11 cellular contexts compared by ENCODE assay signal in the genomic region with DNA sequence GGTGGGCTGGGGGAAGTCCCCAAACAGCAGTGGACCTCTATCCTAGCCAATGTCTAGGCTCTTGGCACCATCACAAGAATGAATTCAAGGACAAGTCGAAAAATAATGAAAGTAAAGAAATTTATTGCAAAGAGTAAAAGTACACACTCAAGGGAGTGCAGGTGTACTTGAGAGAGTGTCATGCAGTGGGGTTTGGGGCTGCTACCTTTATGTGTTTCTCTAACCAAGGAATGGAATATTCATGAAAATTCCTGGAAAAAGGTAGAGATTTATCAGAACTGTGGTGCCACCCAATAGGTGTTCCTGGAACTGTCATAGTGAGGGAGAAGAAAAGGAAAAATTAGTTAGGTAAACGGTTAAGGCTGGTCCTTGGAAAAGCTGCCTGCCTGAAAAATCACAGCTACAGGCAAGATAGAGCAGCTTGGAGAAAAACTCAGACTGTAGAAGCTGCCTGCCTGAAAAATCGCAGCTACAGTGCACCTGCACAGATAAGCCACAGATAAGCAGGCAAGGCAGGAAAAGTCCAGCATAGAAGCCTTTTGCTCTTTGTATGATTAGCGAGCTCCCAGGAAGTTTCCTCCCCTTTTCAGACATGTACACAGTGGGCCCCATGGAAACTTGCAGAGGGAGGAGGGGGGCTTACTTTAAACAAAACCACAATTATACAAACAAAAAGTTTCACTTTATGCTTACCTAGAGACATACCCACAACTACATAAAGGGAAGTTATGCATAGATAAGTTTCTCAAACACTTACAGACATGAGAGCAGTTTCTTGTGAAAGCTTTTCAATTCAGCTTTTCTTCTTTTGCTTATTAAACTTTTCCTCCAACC.
DNase-seq lines count a peak whose midpoint lies in the region; ATAC-seq, FAIRE-seq and TF ChIP-seq lines count a peak whose summit lies in the region.
"Had no signal": no experiment of that assay in that cellular context is flagged by ENCODE, and none has a peak within 500 bp of the region (broad histone marks: within the 10 kb centered on the region; RNA-seq: fewer than 3 reads in every experiment).

No MANE protein-coding gene starts in this region.

- H3K4me1 Mint-ChIP-seq in stimulated activated memory B cell treated with anti-CD40 and anti-IgM and Interleukin-4, amounts not matched to agents 10 μg/mL and 1 μg/mL and 100 μg/mL, for 72 hours = no peaks in the 10 kb centered on the region

- peaks cover 39% of the 10 kb centered on the region for H3K36me3 Mint-ChIP-seq in stimulated activated memory B cell treated with anti-CD40 and anti-IgM and Interleukin-4, amounts not matched to agents 10 μg/mL and 1 μg/mL and 100 μg/mL, for 72 hours

- H3K9me3 Mint-ChIP-seq in stimulated activated memory B cell treated with anti-CD40 and anti-IgM and Interleukin-4, amounts not matched to agents 10 μg/mL and 1 μg/mL and 100 μg/mL, for 72 hours = peaks cover 2% of the 10 kb centered on the region

- H3K27ac ChIP-seq in ovary = no peak overlapping the region
- H3K27ac ChIP-seq: suprapubic skin had no signal

- H3K9me3 ChIP-seq in ovary = no peaks in the 10 kb centered on the region
- H3K9me3 ChIP-seq: suprapubic skin had no signal

- H3K27me3 Mint-ChIP-seq in stimulated activated memory B cell treated with anti-CD40 and anti-IgM and Interleukin-4, amounts not matched to agents 10 μg/mL and 1 μg/mL and 100 μg/mL, for 72 hours = no peaks in the 10 kb centered on the region
- H3K27me3 Mint-ChIP-seq: naive thymus-derived CD4-positive, alpha-beta T cell had no signal

- no peak overlapping the region for H3K27ac Mint-ChIP-seq in stimulated activated memory B cell treated with anti-CD40 and anti-IgM and Interleukin-4, amounts not matched to agents 10 μg/mL and 1 μg/mL and 100 μg/mL, for 72 hours

- DNase-seq in MV-4-11 (lab: John Stamatoyannopoulos, UW) (peak; percentile 14), ovary (no peak), frontal cortex (ENCODE audit: low spot score in 2 of 2) (no peak), DMS 273 (lab: John Stamatoyannopoulos, UW; ENCODE audit: unreplicated experiment) (no peak)
- DNase-seq: stimulated activated CD4-positive, alpha-beta T cell treated with anti-CD3 and anti-CD28 coated beads, Interleukin-1b, Interleukin-23, amount 100 ng/mL, for 48 hours had no signal

- whole genome bisulfite sequencing in ovary, 3 donors = 45 to 56% (median 54%) methylated on average over 4 of the region's 4 CpGs

- no peak overlapping the region for H3K4me3 ChIP-seq in ovary
- H3K4me3 ChIP-seq: suprapubic skin had no signal

- intact Hi-C loops in ovary (cut with DNase I) = no loop called here

- no peak overlapping the region for H3K4me3 Mint-ChIP-seq in stimulated activated memory B cell treated with anti-CD40 and anti-IgM and Interleukin-4, amounts not matched to agents 10 μg/mL and 1 μg/mL and 100 μg/mL, for 72 hours

- H3K27me3 ChIP-seq in ovary = no peaks in the 10 kb centered on the region
- H3K27me3 ChIP-seq: suprapubic skin had no signal

- FAIRE-seq in frontal cortex (lab: Jason Lieb, UNC) = no peak

- no peak for TF ChIP-seq CTCF in ovary (IDR thresholded peaks at IDR 0.05)

- no peak for TF ChIP-seq EP300 in ovary (IDR thresholded peaks at IDR 0.05)

- no peaks in the 10 kb centered on the region for H3K4me1 ChIP-seq in ovary (ENCODE audit: insufficient read depth)
- H3K4me1 ChIP-seq: suprapubic skin had no signal

- TF ChIP-seq POLR2A in ovary (IDR thresholded peaks at IDR 0.05) = no peak

- no peaks in the 10 kb centered on the region for H3K36me3 ChIP-seq in ovary

- ATAC-seq in GM19023 (IDR thresholded peaks at IDR 0.05; ENCODE audit: unreplicated experiment) (peak; percentile 72), GM21825 (IDR thresholded peaks at IDR 0.05; ENCODE audit: unreplicated experiment) (peak; percentile 98)
- ATAC-seq in stimulated activated memory B cell treated with anti-CD40 and anti-IgM and Interleukin-4, amounts not matched to agents 10 μg/mL and 1 μg/mL and 100 μg/mL, for 72 hours = peak; percentile 53
- ATAC-seq: HCT116; naive thymus-derived CD4-positive, alpha-beta T cell had no signal
